26 cellular contexts compared by ENCODE assay signal in genomic region chr11:93545566-93545965, GRCh38.
"Had no signal": no experiment of that assay in that cellular context is flagged by ENCODE, and none has a peak within 500 bp of the region (broad histone marks: within the 10 kb centered on the region; RNA-seq: fewer than 3 reads in every experiment).

No MANE protein-coding gene starts in this region.

- H3K36me3 ChIP-seq: ascending aorta, brain microvascular endothelial cell, heart left ventricle, ovary, prostate gland, sigmoid colon, stomach, tibial artery had no signal

- H3K4me3 Mint-ChIP-seq: activated naive CD4-positive, alpha-beta T cell treated with anti-CD3 and anti-CD28 coated beads for 36 hours; activated naive CD8-positive, alpha-beta T cell treated with anti-CD3 and anti-CD28 coated beads for 36 hours; dendritic cell treated with granulocyte-macrophage colony-stimulating factor and Interleukin-4, amounts not matched to agents 40 ng/mL and 50 ng/mL, for 4 days; endodermal cell; natural killer cell treated with Interleukin-12 subunit alpha and Interleukin-12 subunit beta and Interleukin-15 and Interleukin-18, amount 100 ng/mL, for 72 hours; stimulated activated naive B cell treated with anti-CD40 and anti-IgM and Interleukin-4, amounts not matched to agents 10 μg/mL and 1 μg/mL and 100 μg/mL, for 72 hours; WTC11 had no signal

- H3K9me3 Mint-ChIP-seq: activated naive CD4-positive, alpha-beta T cell treated with anti-CD3 and anti-CD28 coated beads for 36 hours; activated naive CD8-positive, alpha-beta T cell treated with anti-CD3 and anti-CD28 coated beads for 36 hours; dendritic cell treated with granulocyte-macrophage colony-stimulating factor and Interleukin-4, amounts not matched to agents 40 ng/mL and 50 ng/mL, for 4 days; endodermal cell; natural killer cell treated with Interleukin-12 subunit alpha and Interleukin-12 subunit beta and Interleukin-15 and Interleukin-18, amount 100 ng/mL, for 72 hours; stimulated activated naive B cell treated with anti-CD40 and anti-IgM and Interleukin-4, amounts not matched to agents 10 μg/mL and 1 μg/mL and 100 μg/mL, for 72 hours; WTC11 had no signal

- H3K9me3 ChIP-seq: ascending aorta, heart left ventricle, ovary, prostate gland, sigmoid colon, stomach, tibial artery had no signal

- H3K27ac ChIP-seq: ascending aorta, brain microvascular endothelial cell, heart left ventricle, ovary, prostate gland, sigmoid colon, stomach, tibial artery had no signal

- ATAC-seq: esophagus mucosa; heart left ventricle; natural killer cell treated with Interleukin-12 subunit alpha and Interleukin-12 subunit beta and Interleukin-15 and Interleukin-18, amount 100 ng/mL, for 72 hours; stimulated activated naive B cell treated with anti-CD40 and anti-IgM and Interleukin-4, amounts not matched to agents 10 μg/mL and 1 μg/mL and 100 μg/mL, for 72 hours; WTC11 had no signal

- H3K36me3 Mint-ChIP-seq: activated naive CD8-positive, alpha-beta T cell treated with anti-CD3 and anti-CD28 coated beads for 36 hours; natural killer cell treated with Interleukin-12 subunit alpha and Interleukin-12 subunit beta and Interleukin-15 and Interleukin-18, amount 100 ng/mL, for 72 hours; stimulated activated naive B cell treated with anti-CD40 and anti-IgM and Interleukin-4, amounts not matched to agents 10 μg/mL and 1 μg/mL and 100 μg/mL, for 72 hours; WTC11 had no signal

- H3K27me3 Mint-ChIP-seq: dendritic cell treated with granulocyte-macrophage colony-stimulating factor and Interleukin-4, amounts not matched to agents 40 ng/mL and 50 ng/mL, for 4 days had no signal

- H3K4me3 ChIP-seq: ascending aorta, heart left ventricle, ovary, prostate gland, sigmoid colon, stomach, tibial artery had no signal

- DNase-seq: activated CD4-positive, alpha-beta T cell treated with anti-CD3 and anti-CD28 coated beads for 1 hour; activated CD4-positive, alpha-beta T cell treated with anti-CD3 and anti-CD28 coated beads, Interleukin-2, amount 50 U/mL, for 4 hours; activated effector memory CD4-positive, alpha-beta T cell treated with anti-CD3 and anti-CD28 coated beads, Interleukin-2, amount 50 U/mL, for 16 hours; activated naive CD4-positive, alpha-beta T cell treated with anti-CD3 and anti-CD28 coated beads for 36 hours; activated naive CD8-positive, alpha-beta T cell treated with anti-CD3 and anti-CD28 coated beads for 36 hours; activated T-cell treated with anti-CD3 and anti-CD28 coated beads for 4 hours; brain microvascular endothelial cell; endodermal cell; foreskin fibroblast; heart left ventricle; midbrain; ovary; sigmoid colon; small intestine; stimulated activated CD4-positive, alpha-beta T cell treated with anti-CD3 and anti-CD28 coated beads, Interleukin-4, amount 100 ng/mL, for 4 hours; stimulated activated CD8-positive, alpha-beta memory T cell treated with anti-CD3 and anti-CD28 coated beads, Interleukin-4, amount 100 ng/mL, for 48 hours; stimulated activated naive B cell treated with anti-CD40 and anti-IgM and Interleukin-4, amounts not matched to agents 10 μg/mL and 1 μg/mL and 100 μg/mL, for 72 hours; stomach; T-helper 2 cell; tibial artery had no signal

- H3K27me3 ChIP-seq: ascending aorta, brain microvascular endothelial cell, heart left ventricle, ovary, sigmoid colon, stomach, tibial artery had no signal

- H3K27ac Mint-ChIP-seq: activated naive CD4-positive, alpha-beta T cell treated with anti-CD3 and anti-CD28 coated beads for 36 hours; activated naive CD8-positive, alpha-beta T cell treated with anti-CD3 and anti-CD28 coated beads for 36 hours; dendritic cell treated with granulocyte-macrophage colony-stimulating factor and Interleukin-4, amounts not matched to agents 40 ng/mL and 50 ng/mL, for 4 days; endodermal cell; natural killer cell treated with Interleukin-12 subunit alpha and Interleukin-12 subunit beta and Interleukin-15 and Interleukin-18, amount 100 ng/mL, for 72 hours; stimulated activated naive B cell treated with anti-CD40 and anti-IgM and Interleukin-4, amounts not matched to agents 10 μg/mL and 1 μg/mL and 100 μg/mL, for 72 hours; WTC11 had no signal
